Comparison of ENCODE assay signal across 8 cellular contexts in genomic region chr6:129672345-129672691, GRCh38. TPM values are rescaled to one million over a fixed set of nuclear protein-coding genes. Genes with fewer than 3 reads are reported as not detected.
DNase-seq lines count a peak whose midpoint lies in the region; ATAC-seq and TF ChIP-seq lines count a peak whose summit lies in the region.

No MANE protein-coding gene starts in this region.

- TF ChIP-seq CTCF in psoas muscle (IDR thresholded peaks at IDR 0.05): no peak

- intact Hi-C loops in psoas muscle (cut with DNase I): loop anchor here in 1 of 2 donors (5.0 kb wide), 1 partner anchor 40 kb away; the partner anchor contains the start of gene ARHGAP18

- DNase-seq in central memory CD8-positive, alpha-beta T cell (ENCODE audit: low spot score in 2 of 2): no peak
- DNase-seq in psoas muscle (no peak), SW480 (ENCODE audit: low spot score) (no peak), midbrain (lab: John Stamatoyannopoulos, UW) (no peak)
- no peak for DNase-seq in activated CD8-positive, alpha-beta memory T cell treated with anti-CD3 and anti-CD28 coated beads, Interleukin-2, amount 50 U/mL, for 48 hours
- no peak for DNase-seq in stimulated activated CD4-positive, alpha-beta T cell treated with anti-CD3 and anti-CD28 coated beads, Interleukin-2, amount 100 ng/mL, for 24 hours

- H3K4me1 ChIP-seq in psoas muscle: peaks cover 52% of the 10 kb centered on the region

- peaks cover 32% of the 10 kb centered on the region for H3K4me1 Mint-ChIP-seq in central memory CD8-positive, alpha-beta T cell

- no peaks in the 10 kb centered on the region for H3K27me3 ChIP-seq in psoas muscle (ENCODE audit: insufficient read depth in 3 of 3, low read length in 2 of 3)

- H3K36me3 ChIP-seq in psoas muscle (ENCODE audit: insufficient read depth in 1 of 2, low read depth in 1 of 2): no peaks in the 10 kb centered on the region

- ATAC-seq in GM19463 (IDR thresholded peaks at IDR 0.05; ENCODE audit: unreplicated experiment) (peak; percentile 11), HG03354 (IDR thresholded peaks at IDR 0.05; ENCODE audit: poor library complexity, severe bottlenecking, unreplicated experiment) (peak; percentile 29), psoas muscle (peak in 1 of 4 donors; percentile 20)
- peak; percentile 43 for ATAC-seq in central memory CD8-positive, alpha-beta T cell (replicated peaks; ENCODE audit: extremely low read depth, poor library complexity, severe bottlenecking)

- H3K9me3 Mint-ChIP-seq in central memory CD8-positive, alpha-beta T cell: no peaks in the 10 kb centered on the region

- H3K27ac ChIP-seq in psoas muscle: peak overlapping the region; percentile 58

- peaks cover 3% of the 10 kb centered on the region for H3K36me3 Mint-ChIP-seq in central memory CD8-positive, alpha-beta T cell (ENCODE audit: insufficient read depth)

- H3K9me3 ChIP-seq in psoas muscle: no peaks in the 10 kb centered on the region

- H3K27me3 Mint-ChIP-seq in central memory CD8-positive, alpha-beta T cell: no peaks in the 10 kb centered on the region

- WGBS in psoas muscle, 3 donors: 86 to 89% (median 86%) methylated on average over 2 of the region's 2 CpGs

- H3K27ac Mint-ChIP-seq in central memory CD8-positive, alpha-beta T cell (ENCODE audit: low read depth): peak overlapping the region; percentile 85

- peak overlapping the region; percentile 75 for H3K4me3 Mint-ChIP-seq in central memory CD8-positive, alpha-beta T cell

- no peak overlapping the region for H3K4me3 ChIP-seq in psoas muscle

RNA-seq across cellular contexts. Expression of gene ARHGAP18, which starts 37.7 kb away (rescaled TPM):
- total RNA-seq in psoas muscle: 1 to 10 TPM; 5.2 to 6.8 (median 5.5) TPM
- polyA plus RNA-seq in psoas muscle: 1 to 10 TPM; 1.6 to 6.0 (median 4.3) TPM
